8 cellular contexts compared by ENCODE assay signal in genomic region chr5:65062684-65063083, GRCh38.
DNase-seq lines count a peak whose midpoint lies in the region; ATAC-seq and TF ChIP-seq lines count a peak whose summit lies in the region.
"Had no signal": no experiment of that assay in that cellular context is flagged by ENCODE, and none has a peak within 500 bp of the region (broad histone marks: within the 10 kb centered on the region; RNA-seq: fewer than 3 reads in every experiment).

No MANE protein-coding gene starts in this region.

- H3K36me3 Mint-ChIP-seq in activated naive CD4-positive, alpha-beta T cell treated with anti-CD3 and anti-CD28 coated beads for 36 hours (ENCODE audit: low read depth) = no peaks in the 10 kb centered on the region

- no peak overlapping the region for H3K27ac Mint-ChIP-seq in activated naive CD4-positive, alpha-beta T cell treated with anti-CD3 and anti-CD28 coated beads for 36 hours

- H3K4me1 ChIP-seq in ascending aorta = peaks cover 3 to 34% of the 10 kb centered on the region in 2 donors
- no peaks in the 10 kb centered on the region for H3K4me1 ChIP-seq in right cardiac atrium (ENCODE audit: control insufficient read depth, insufficient read depth, low read length)
- H3K4me1 ChIP-seq in tibial artery = peaks cover 0 to 64% (median 53%) of the 10 kb centered on the region in 4 donors

- no peak overlapping the region for H3K4me3 ChIP-seq in HFF-Myc (replicated peaks; ENCODE audit: low read depth, low read length)
- H3K4me3 ChIP-seq in ascending aorta = peak overlapping the region in 1 of 2 donors; percentile 24
- H3K4me3 ChIP-seq in right cardiac atrium (ENCODE audit: low read length) = no peak overlapping the region
- H3K4me3 ChIP-seq in tibial artery = no peak overlapping the region
- H3K4me3 ChIP-seq: ovary had no signal

- H3K4me3 Mint-ChIP-seq in activated naive CD4-positive, alpha-beta T cell treated with anti-CD3 and anti-CD28 coated beads for 36 hours = no peak overlapping the region

- no peaks in the 10 kb centered on the region for H3K36me3 ChIP-seq in ascending aorta
- H3K36me3 ChIP-seq in tibial artery = no peaks in the 10 kb centered on the region
- H3K36me3 ChIP-seq: ovary had no signal

- H3K9me3 ChIP-seq in ascending aorta = no peaks in the 10 kb centered on the region
- H3K9me3 ChIP-seq in right cardiac atrium (ENCODE audit: control insufficient read depth, low read length) = no peaks in the 10 kb centered on the region
- H3K9me3 ChIP-seq in tibial artery = no peaks in the 10 kb centered on the region
- H3K9me3 ChIP-seq: ovary had no signal

- 32% methylated on average over 5 of the region's 5 CpGs for WGBS in right cardiac atrium

- H3K9me3 Mint-ChIP-seq in activated naive CD4-positive, alpha-beta T cell treated with anti-CD3 and anti-CD28 coated beads for 36 hours = no peaks in the 10 kb centered on the region

- H3K27ac ChIP-seq in ascending aorta (peak overlapping the region; percentile 90 to 92), right cardiac atrium (ENCODE audit: low read length) (peak overlapping the region; percentile 89), tibial artery (peak overlapping the region; percentile 84 to 90)
- H3K27ac ChIP-seq: ovary had no signal

- TF ChIP-seq CTCF in HFF-Myc (IDR thresholded peaks at IDR 0.05; ENCODE audit: low read depth, low read length, missing control alignments) (no peak), ascending aorta (IDR thresholded peaks at IDR 0.05) (no peak), tibial artery (IDR thresholded peaks at IDR 0.05) (no peak)

- peak; percentile 31 for DNase-seq in HFF-Myc (ENCODE audit: extremely low read depth, low read depth)
- DNase-seq in ascending aorta (ENCODE audit: low spot score in 2 of 2) = peak; percentile 39 to 90
- peak; percentile 52 to 76 (median 63) for DNase-seq in right cardiac atrium
- peak; percentile 78 to 86 for DNase-seq in tibial artery
- DNase-seq in activated T-cell treated with anti-CD3 and anti-CD28 coated beads, Interleukin-2, amount 50 U/mL, for 48 hours = no peak
- DNase-seq in activated naive CD4-positive, alpha-beta T cell treated with anti-CD3 and anti-CD28 coated beads for 36 hours = no peak

- H3K27me3 ChIP-seq in ascending aorta = no peaks in the 10 kb centered on the region
- H3K27me3 ChIP-seq in right cardiac atrium (ENCODE audit: control insufficient read depth, insufficient read depth) = no peaks in the 10 kb centered on the region
- no peaks in the 10 kb centered on the region for H3K27me3 ChIP-seq in tibial artery
- H3K27me3 ChIP-seq: ovary had no signal

- intact Hi-C loops in ascending aorta (cut with DNase I) = loop anchor here (10.0 kb wide), 1 partner anchor 898 kb away; the partner anchor contains the start of gene RNF180
- intact Hi-C loops in right cardiac atrium (cut with DNase I) = no loop called here
- intact Hi-C loops in tibial artery (cut with DNase I; ENCODE audit: low total_unique reads) = no loop called here
- intact Hi-C loops in activated naive CD4-positive, alpha-beta T cell treated with anti-CD3 and anti-CD28 coated beads for 36 hours (cut with micrococcal nuclease) = no loop called here

- ATAC-seq in right cardiac atrium (peak; percentile 95 to 97), HG02885 (IDR thresholded peaks at IDR 0.05; ENCODE audit: poor library complexity, unreplicated experiment) (no peak)

- CTCF ChIA-PET in activated naive CD4-positive, alpha-beta T cell treated with anti-CD3 and anti-CD28 coated beads for 36 hours (lab: Charles Lee) = interaction anchor here (0.5 to 0.9 kb wide), 2 partner anchors 41 to 261 kb away, joined by 3 read pairs; no protein-coding TSS in a partner anchor

- H3K27me3 Mint-ChIP-seq in activated naive CD4-positive, alpha-beta T cell treated with anti-CD3 and anti-CD28 coated beads for 36 hours (ENCODE audit: low read depth) = peaks cover 5% of the 10 kb centered on the region

- no peaks in the 10 kb centered on the region for H3K4me1 Mint-ChIP-seq in activated naive CD4-positive, alpha-beta T cell treated with anti-CD3 and anti-CD28 coated beads for 36 hours (ENCODE audit: low read depth)

Comparison
In these comparisons a context has a peak if more than half of its experiments do, and no peak if none do; other contexts are left out.
1. DNase-seq: peak in HFF-Myc (single experiment), ascending aorta (2 of 2), right cardiac atrium (3 of 3) and tibial artery (2 of 2); none in activated T-cell treated with anti-CD3 and anti-CD28 coated beads, Interleukin-2, amount 50 U/mL, for 48 hours (0 of 2) and activated naive CD4-positive, alpha-beta T cell treated with anti-CD3 and anti-CD28 coated beads for 36 hours (single experiment).
2. Peak in every context shown above with its lines, with median percentiles within 50 percentile points of each other: H3K27ac ChIP-seq.